9 cellular contexts compared by ENCODE assay signal in the genomic region with DNA sequence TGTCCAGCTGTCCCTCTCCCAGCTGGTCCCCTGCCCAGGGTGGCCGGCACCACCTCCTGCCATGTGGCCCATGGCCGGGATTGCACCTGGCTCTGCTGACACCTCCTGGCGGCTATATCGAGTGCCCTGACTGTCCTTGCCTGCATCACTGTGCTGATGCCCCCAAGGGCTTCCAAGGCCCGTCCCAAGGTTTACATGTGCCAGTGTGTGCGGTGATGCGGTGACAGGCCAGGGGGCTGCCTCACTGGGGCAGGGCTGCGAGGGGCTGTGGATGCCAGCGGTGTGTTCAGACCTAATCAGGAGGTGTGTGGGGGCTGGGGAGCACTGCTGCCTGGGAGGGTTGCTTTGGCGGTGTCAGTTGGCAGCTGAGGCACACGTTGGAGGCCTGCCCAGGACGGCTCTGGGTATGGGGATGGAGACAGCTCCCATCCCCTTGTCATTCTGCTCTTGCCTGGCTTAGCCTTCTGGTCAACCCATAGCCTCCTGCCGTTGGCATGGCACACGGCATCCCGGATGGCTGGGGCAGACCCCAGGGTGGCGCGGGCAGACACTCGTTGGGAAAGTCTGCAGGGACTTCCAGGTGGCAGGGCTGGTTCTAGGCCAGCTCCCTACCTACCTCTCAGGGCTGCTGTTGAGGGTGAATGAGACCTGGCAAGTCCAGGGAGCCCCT. TPM values are rescaled to one million over a fixed set of nuclear protein-coding genes. Genes with fewer than 3 reads are reported as not detected.
DNase-seq lines count a peak whose midpoint lies in the region; TF ChIP-seq lines count a peak whose summit lies in the region.
"Had no signal": no experiment of that assay in that cellular context is flagged by ENCODE, and none has a peak within 500 bp of the region (broad histone marks: within the 10 kb centered on the region; RNA-seq: fewer than 3 reads in every experiment).

No MANE protein-coding gene starts in this region.

- H3K36me3 Mint-ChIP-seq in activated naive CD4-positive, alpha-beta T cell treated with anti-CD3 and anti-CD28 coated beads, Interleukin-2, amount 10 ng/mL, durations not matched to agents 7 days and 5 days, result peaks cover 29% of the 10 kb centered on the region
- H3K36me3 Mint-ChIP-seq in activated T-helper 2 cell treated with anti-CD3 and anti-CD28 coated beads, Interferon-gamma antibody, Interleukin-2, Interleukin-4, amounts not matched to agents 10 μg/mL and 5 μg/mL and 100 μg/mL, durations not matched to agents 14 hours and 24 hours and 36 hours (ENCODE audit: low read depth), result peaks cover 73% of the 10 kb centered on the region

- H3K4me3 Mint-ChIP-seq in activated naive CD4-positive, alpha-beta T cell treated with anti-CD3 and anti-CD28 coated beads, Interleukin-2, amount 10 ng/mL, durations not matched to agents 7 days and 5 days, result no peak overlapping the region
- no peak overlapping the region for H3K4me3 Mint-ChIP-seq in activated T-helper 2 cell treated with anti-CD3 and anti-CD28 coated beads, Interferon-gamma antibody, Interleukin-2, Interleukin-4, amounts not matched to agents 10 μg/mL and 5 μg/mL and 100 μg/mL, durations not matched to agents 14 hours and 24 hours and 36 hours (ENCODE audit: low read depth)

- TF ChIP-seq CTCF in liver (IDR thresholded peaks at IDR 0.05; ENCODE audit: low read depth, low read length, missing input control) (peak; percentile 23), transverse colon (IDR thresholded peaks at IDR 0.05) (no peak)

- in situ Hi-C loops in transverse colon (cut with MboI; ENCODE audit: low pct_ligation_motif_present in 1 of 4, low pct_unique_long_range_greater_than_20kb in 1 of 4, low sequenced_read_pairs in 3 of 4), result no loop called here

- peak overlapping the region; percentile 24 for H3K27ac Mint-ChIP-seq in activated naive CD4-positive, alpha-beta T cell treated with anti-CD3 and anti-CD28 coated beads, Interleukin-2, amount 10 ng/mL, durations not matched to agents 7 days and 5 days
- peak overlapping the region; percentile 20 for H3K27ac Mint-ChIP-seq in activated T-helper 2 cell treated with anti-CD3 and anti-CD28 coated beads, Interferon-gamma antibody, Interleukin-2, Interleukin-4, amounts not matched to agents 10 μg/mL and 5 μg/mL and 100 μg/mL, durations not matched to agents 14 hours and 24 hours and 36 hours

- H3K9me3 Mint-ChIP-seq in activated naive CD4-positive, alpha-beta T cell treated with anti-CD3 and anti-CD28 coated beads, Interleukin-2, amount 10 ng/mL, durations not matched to agents 7 days and 5 days, result peaks cover 7% of the 10 kb centered on the region
- peaks cover 9% of the 10 kb centered on the region for H3K9me3 Mint-ChIP-seq in activated T-helper 2 cell treated with anti-CD3 and anti-CD28 coated beads, Interferon-gamma antibody, Interleukin-2, Interleukin-4, amounts not matched to agents 10 μg/mL and 5 μg/mL and 100 μg/mL, durations not matched to agents 14 hours and 24 hours and 36 hours

- 53% methylated on average over 18 of the region's 18 CpGs for WGBS in liver
- 66 to 100% methylated on average over 1 to 18 of the region's 18 CpGs for WGBS in transverse colon (ENCODE audit: low coverage in 1 of 2), 2 donors

- H3K36me3 ChIP-seq in liver (ENCODE audit: control insufficient read depth in 4 of 4, insufficient read depth in 3 of 4, low read depth in 1 of 4, low read length in 3 of 4) (peaks cover 0 to 6% (median 3%) of the 10 kb centered on the region in 4 donors), transverse colon (no peaks in the 10 kb centered on the region)

- no peaks in the 10 kb centered on the region for H3K27me3 ChIP-seq in liver (ENCODE audit: control insufficient read depth in 4 of 4, insufficient read depth in 4 of 4, low read length in 3 of 4)
- H3K27me3 ChIP-seq in transverse colon, result no peaks in the 10 kb centered on the region

- H3K27ac ChIP-seq in liver (ENCODE audit: low read depth in 1 of 2, low read length in 2 of 2), result peak overlapping the region; percentile 89 to 96
- peak overlapping the region; percentile 98 to 99 (median 98) for H3K27ac ChIP-seq in transverse colon

- DNase-seq in activated naive CD4-positive, alpha-beta T cell treated with anti-CD3 and anti-CD28 coated beads, Interleukin-2, amount 10 ng/mL, durations not matched to agents 7 days and 5 days, result no peak
- no peak for DNase-seq in activated naive CD4-positive, alpha-beta T cell (lab: John Stamatoyannopoulos, UW)
- no peak for DNase-seq in activated T-helper 2 cell treated with anti-CD3 and anti-CD28 coated beads, Interferon-gamma antibody, Interleukin-2, Interleukin-4, amounts not matched to agents 10 μg/mL and 5 μg/mL and 100 μg/mL, durations not matched to agents 14 hours and 24 hours and 36 hours (ENCODE audit: low spot score)
- DNase-seq in transverse colon (no peak), GOT3 (lab: John Stamatoyannopoulos, UW) (no peak), NCI-H748 (lab: John Stamatoyannopoulos, UW; ENCODE audit: unreplicated experiment) (no peak)
- DNase-seq in stimulated activated CD4-positive, alpha-beta T cell treated with anti-CD3 and anti-CD28 coated beads, Interleukin-4, amount 100 ng/mL, for 24 hours, result no peak
- DNase-seq: AML-193 had no signal

- CTCF ChIA-PET in activated naive CD4-positive, alpha-beta T cell treated with anti-CD3 and anti-CD28 coated beads, Interleukin-2, amount 10 ng/mL, durations not matched to agents 7 days and 5 days (lab: Charles Lee), result interaction anchor here (2.0 kb wide), 1 partner anchor 10 kb away, joined by 8 read pairs; no protein-coding TSS in a partner anchor

- no peak for TF ChIP-seq RAD21 in liver (IDR thresholded peaks at IDR 0.05)

- H3K9ac ChIP-seq in liver (ENCODE audit: low read depth in 1 of 2, low read length in 2 of 2), result peak overlapping the region in 1 of 2 donors; percentile 21

- TF ChIP-seq EP300 in transverse colon (IDR thresholded peaks at IDR 0.05; ENCODE audit: low read depth), result no peak

- peaks cover 4% of the 10 kb centered on the region for H3K27me3 Mint-ChIP-seq in activated naive CD4-positive, alpha-beta T cell treated with anti-CD3 and anti-CD28 coated beads, Interleukin-2, amount 10 ng/mL, durations not matched to agents 7 days and 5 days
- no peaks in the 10 kb centered on the region for H3K27me3 Mint-ChIP-seq in activated T-helper 2 cell treated with anti-CD3 and anti-CD28 coated beads, Interferon-gamma antibody, Interleukin-2, Interleukin-4, amounts not matched to agents 10 μg/mL and 5 μg/mL and 100 μg/mL, durations not matched to agents 14 hours and 24 hours and 36 hours (ENCODE audit: low read depth)

- H3K4me3 ChIP-seq in liver (ENCODE audit: low read depth in 1 of 3, low read length in 3 of 3), result no peak overlapping the region
- H3K4me3 ChIP-seq in transverse colon, result no peak overlapping the region

- no peak for TF ChIP-seq POLR2A in transverse colon (IDR thresholded peaks at IDR 0.05)

- intact Hi-C loops in activated T-helper 2 cell treated with anti-CD3 and anti-CD28 coated beads, Interferon-gamma antibody, Interleukin-2, Interleukin-4, amounts not matched to agents 10 μg/mL and 5 μg/mL and 100 μg/mL, durations not matched to agents 14 hours and 24 hours and 36 hours (cut with micrococcal nuclease), result no loop called here
- intact Hi-C loops in transverse colon (cut with DNase I; ENCODE audit: low total_unique reads), result loop anchor here (5.0 to 10.0 kb wide), 2 partner anchors 163 to 225 kb away; a partner anchor contains a TSS

- H3K4me1 ChIP-seq in liver (ENCODE audit: control insufficient read depth in 4 of 4, insufficient read depth in 4 of 4, low read length in 3 of 4), result peaks cover 24 to 40% (median 33%) of the 10 kb centered on the region in 4 donors
- peaks cover 36 to 45% (median 43%) of the 10 kb centered on the region in 4 donors for H3K4me1 ChIP-seq in transverse colon

- no peaks in the 10 kb centered on the region for H3K9me3 ChIP-seq in liver (ENCODE audit: control insufficient read depth in 4 of 4, low read length in 3 of 4)
- H3K9me3 ChIP-seq in transverse colon, result no peaks in the 10 kb centered on the region

- H3K4me1 Mint-ChIP-seq in activated naive CD4-positive, alpha-beta T cell treated with anti-CD3 and anti-CD28 coated beads, Interleukin-2, amount 10 ng/mL, durations not matched to agents 7 days and 5 days, result peaks cover 44% of the 10 kb centered on the region
- H3K4me1 Mint-ChIP-seq in activated T-helper 2 cell treated with anti-CD3 and anti-CD28 coated beads, Interferon-gamma antibody, Interleukin-2, Interleukin-4, amounts not matched to agents 10 μg/mL and 5 μg/mL and 100 μg/mL, durations not matched to agents 14 hours and 24 hours and 36 hours (ENCODE audit: low read depth), result peaks cover 32% of the 10 kb centered on the region

TF ChIP-seq in liver, 16 proteins besides CTCF, POLR2A, EP300 and RAD21:
- no peak for TF ChIP-seq FOXA2 (IDR thresholded peaks at IDR 0.05)
- peak in 1 of 2 donors; percentile 13 for TF ChIP-seq HNF4A (conservative IDR thresholded peaks at IDR 0.05)
- TF ChIP-seq, protein P1, sequence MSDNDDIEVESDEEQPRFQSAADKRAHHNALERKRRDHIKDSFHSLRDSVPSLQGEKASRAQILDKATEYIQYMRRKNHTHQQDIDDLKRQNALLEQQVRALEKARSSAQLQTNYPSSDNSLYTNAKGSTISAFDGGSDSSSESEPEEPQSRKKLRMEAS (IDR thresholded peaks at IDR 0.05), result no peak

RNA-seq across cellular contexts. Expression of a gene that starts 5.5 kb away (rescaled TPM):
- total RNA-seq in activated T-helper 2 cell treated with anti-CD3 and anti-CD28 coated beads, Interferon-gamma antibody, Interleukin-2, Interleukin-4, amounts not matched to agents 10 μg/mL and 5 μg/mL and 100 μg/mL, durations not matched to agents 14 hours and 24 hours and 36 hours, result 149 and 157 TPM in 2 replicates
- 10 to 100 TPM; 21.6 to 88.4 TPM for total RNA-seq in liver
- polyA plus RNA-seq in liver, result 10 to 100 TPM; 30.0 to 31.0 TPM
- 100 to 1,000 TPM in 1 of 4 donors, 10 to 100 TPM in 3; 44.4 to 148 (median 59.6) TPM for total RNA-seq in transverse colon

RNA-seq across cellular contexts. Expression of a gene that starts 36.8 kb away (rescaled TPM):
- 1.4 and 1.6 TPM in 2 replicates for total RNA-seq in activated T-helper 2 cell treated with anti-CD3 and anti-CD28 coated beads, Interferon-gamma antibody, Interleukin-2, Interleukin-4, amounts not matched to agents 10 μg/mL and 5 μg/mL and 100 μg/mL, durations not matched to agents 14 hours and 24 hours and 36 hours
- 10 to 100 TPM in 1 of 2 donors, 1 to 10 TPM in 1; 2.1 to 24.5 TPM for total RNA-seq in liver
- 1 to 10 TPM; 1.4 to 3.8 TPM for polyA plus RNA-seq in liver
- total RNA-seq in transverse colon, result 1 to 10 TPM; 1.4 to 7.9 (median 5.0) TPM
